In the genomic region with DNA sequence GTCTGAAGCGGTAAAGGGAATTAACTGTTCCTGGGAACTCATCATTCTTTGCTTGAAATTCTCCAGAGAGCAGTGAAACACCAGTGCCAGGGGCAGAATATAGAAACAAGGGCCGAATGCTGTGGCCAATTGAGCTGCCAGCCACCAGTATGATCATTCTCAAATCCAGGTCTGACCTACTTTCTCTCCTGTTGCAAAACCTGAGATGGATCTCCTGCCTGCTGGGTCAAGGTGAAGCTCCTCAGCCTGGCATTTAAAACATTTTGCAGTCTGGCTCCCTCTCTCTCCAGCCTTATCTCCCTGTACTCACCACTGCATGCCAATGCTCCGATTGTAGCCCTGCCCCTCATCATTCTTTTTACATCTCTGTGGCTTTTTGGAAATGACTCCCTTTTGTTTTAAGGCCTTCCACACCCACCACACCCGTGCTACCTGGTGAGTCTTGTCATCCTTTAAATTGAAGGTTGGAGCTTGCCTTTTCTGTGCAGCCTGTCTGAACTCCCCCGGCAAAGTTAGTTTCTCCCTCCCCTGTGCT, we compare ENCODE assay signal across 13 cellular contexts.
DNase-seq lines count a peak whose midpoint lies in the region; ATAC-seq and TF ChIP-seq lines count a peak whose summit lies in the region.
"Had no signal": no experiment of that assay in that cellular context is flagged by ENCODE, and none has a peak within 500 bp of the region (broad histone marks: within the 10 kb centered on the region; RNA-seq: fewer than 3 reads in every experiment).

No MANE protein-coding gene starts in this region.

- H3K36me3 ChIP-seq in stomach smooth muscle (ENCODE audit: control insufficient read depth in 2 of 2, insufficient read depth in 2 of 2, low read length in 2 of 2) (no peaks in the 10 kb centered on the region), esophagus squamous epithelium (no peaks in the 10 kb centered on the region)

- H3K4me3 Mint-ChIP-seq in chondrocyte (ENCODE audit: unreplicated experiment), result no peak overlapping the region
- H3K4me3 Mint-ChIP-seq: CD4-positive, CD25-positive, alpha-beta regulatory T cell; HFFc6; stimulated activated naive CD8-positive, alpha-beta T cell treated with anti-CD3 and anti-CD28 coated beads, Interleukin-15, amount 100 ng/mL, for 72 hours had no signal

- no peak for TF ChIP-seq POLR2A in esophagus squamous epithelium (IDR thresholded peaks at IDR 0.05)

- DNase-seq in NCI-H526 treated with DMSO at 0.1 percent for 48 hours (lab: John Stamatoyannopoulos, UW) (peak; percentile 56), chondrocyte (ENCODE audit: low spot score) (no peak), left lobe of liver (ENCODE audit: low spot score) (peak; percentile 52), NCI-H510A treated with DMSO at 0.1 percent for 48 hours (lab: John Stamatoyannopoulos, UW) (no peak), esophagus squamous epithelium (lab: John Stamatoyannopoulos, UW) (no peak)
- no peak for DNase-seq in activated CD4-positive, alpha-beta T cell treated with anti-CD3 and anti-CD28 coated beads, Interleukin-2, amount 50 U/mL, for 1 hour
- DNase-seq: activated CD8-positive, alpha-beta memory T cell treated with anti-CD3 and anti-CD28 coated beads for 24 hours; CD4-positive, CD25-positive, alpha-beta regulatory T cell; HFFc6; NCI-H1417; NCI-H524; stimulated activated naive CD8-positive, alpha-beta T cell treated with anti-CD3 and anti-CD28 coated beads, Interleukin-15, amount 100 ng/mL, for 72 hours had no signal

- TF ChIP-seq CTCF in chondrocyte (IDR thresholded peaks at IDR 0.05) (no peak), esophagus squamous epithelium (IDR thresholded peaks at IDR 0.05) (no peak)

- H3K9ac ChIP-seq in stomach smooth muscle (ENCODE audit: low read length in 2 of 2), result peak overlapping the region in 1 of 2 donors; percentile 13

- peak overlapping the region; percentile 75 for H3K27ac Mint-ChIP-seq in chondrocyte (ENCODE audit: unreplicated experiment)
- H3K27ac Mint-ChIP-seq: CD4-positive, CD25-positive, alpha-beta regulatory T cell; HFFc6; stimulated activated naive CD8-positive, alpha-beta T cell treated with anti-CD3 and anti-CD28 coated beads, Interleukin-15, amount 100 ng/mL, for 72 hours had no signal

- H3K27ac ChIP-seq in stomach smooth muscle (ENCODE audit: low read length), result peak overlapping the region; percentile 31
- H3K27ac ChIP-seq in esophagus squamous epithelium, result no peak overlapping the region

- no peaks in the 10 kb centered on the region for H3K27me3 Mint-ChIP-seq in chondrocyte (ENCODE audit: low read depth)
- H3K27me3 Mint-ChIP-seq: CD4-positive, CD25-positive, alpha-beta regulatory T cell; stimulated activated naive CD8-positive, alpha-beta T cell treated with anti-CD3 and anti-CD28 coated beads, Interleukin-15, amount 100 ng/mL, for 72 hours had no signal

- H3K4me1 Mint-ChIP-seq in chondrocyte (ENCODE audit: low read depth), result peaks cover 48% of the 10 kb centered on the region
- H3K4me1 Mint-ChIP-seq: CD4-positive, CD25-positive, alpha-beta regulatory T cell; stimulated activated naive CD8-positive, alpha-beta T cell treated with anti-CD3 and anti-CD28 coated beads, Interleukin-15, amount 100 ng/mL, for 72 hours had no signal

- H3K4me3 ChIP-seq in stomach smooth muscle (ENCODE audit: low read length in 2 of 2) (peak overlapping the region in 1 of 2 donors; percentile 44), esophagus squamous epithelium (no peak overlapping the region)

- ATAC-seq in left lobe of liver, result peak; percentile 95
- ATAC-seq: stimulated activated naive CD8-positive, alpha-beta T cell treated with anti-CD3 and anti-CD28 coated beads, Interleukin-15, amount 100 ng/mL, for 72 hours had no signal

- H3K9me3 ChIP-seq in stomach smooth muscle (ENCODE audit: control insufficient read depth in 2 of 2, low read length in 2 of 2) (no peaks in the 10 kb centered on the region), esophagus squamous epithelium (no peaks in the 10 kb centered on the region)

- WGBS in esophagus squamous epithelium, 2 donors, result 42 to 46% methylated on average over 5 of the region's 5 CpGs

- peaks cover 22% of the 10 kb centered on the region for H3K4me1 ChIP-seq in stomach smooth muscle (ENCODE audit: control insufficient read depth, insufficient read depth, low read length)
- peaks cover 3 to 34% (median 4%) of the 10 kb centered on the region in 3 donors for H3K4me1 ChIP-seq in esophagus squamous epithelium

- H3K27me3 ChIP-seq in stomach smooth muscle (ENCODE audit: control insufficient read depth in 1 of 2, insufficient read depth in 2 of 2, low read length in 2 of 2) (no peaks in the 10 kb centered on the region), esophagus squamous epithelium (no peaks in the 10 kb centered on the region)

- no peaks in the 10 kb centered on the region for H3K9me3 Mint-ChIP-seq in chondrocyte (ENCODE audit: low read depth)

- intact Hi-C loops in esophagus squamous epithelium (cut with DNase I), result no loop called here

- no peaks in the 10 kb centered on the region for H3K36me3 Mint-ChIP-seq in chondrocyte (ENCODE audit: low read depth)
- H3K36me3 Mint-ChIP-seq: CD4-positive, CD25-positive, alpha-beta regulatory T cell had no signal

Comparison
In these comparisons a context has a peak if more than half of its experiments do, and no peak if none do; other contexts are left out.
1. DNase-seq: peak in NCI-H526 treated with DMSO at 0.1 percent for 48 hours (single experiment) and left lobe of liver (single experiment); none in chondrocyte (single experiment), NCI-H510A treated with DMSO at 0.1 percent for 48 hours (single experiment), activated CD4-positive, alpha-beta T cell treated with anti-CD3 and anti-CD28 coated beads, Interleukin-2, amount 50 U/mL, for 1 hour (single experiment) and esophagus squamous epithelium (single experiment).